ENCODE assay signal across 13 cellular contexts in genomic region chr1:206716519-206717236, GRCh38. TPM values are rescaled to one million over a fixed set of nuclear protein-coding genes. Genes with fewer than 3 reads are reported as not detected.
A peak's percentile ranks its signal among the peaks of the same experiment; 100 is the strongest.
DNase-seq lines count a peak whose midpoint lies in the region; ATAC-seq and TF ChIP-seq lines count a peak whose summit lies in the region.
"Had no signal": no experiment of that assay in that cellular context is flagged by ENCODE, and none has a peak within 500 bp of the region (broad histone marks: within the 10 kb centered on the region; RNA-seq: fewer than 3 reads in every experiment).

No MANE protein-coding gene starts in this region.

- peaks cover 74% of the 10 kb centered on the region for H3K4me1 Mint-ChIP-seq in activated T-helper 17 cell treated with anti-CD3 and anti-CD28 coated beads, Interleukin-2, amount 50 U/mL, for 72 hours
- peaks cover 79 to 84% of the 10 kb centered on the region in 2 donors for H3K4me1 Mint-ChIP-seq in natural killer cell treated with Interleukin-12 subunit alpha and Interleukin-12 subunit beta and Interleukin-15 and Interleukin-18, amount 100 ng/mL, for 72 hours (ENCODE audit: low read depth in 2 of 2)
- H3K4me1 Mint-ChIP-seq in H9: peaks cover 6 to 9% of the 10 kb centered on the region in 2 experiments

- H2BK20ac ChIP-seq in H9 (ENCODE audit: low read depth, low read length, poor library complexity, severe bottlenecking): no peak overlapping the region

- H2BK120ac ChIP-seq in H9 (ENCODE audit: low read depth, low read length, poor library complexity, severe bottlenecking): no peak overlapping the region

- no peaks in the 10 kb centered on the region for H3K9me3 Mint-ChIP-seq in activated T-helper 17 cell treated with anti-CD3 and anti-CD28 coated beads, Interleukin-2, amount 50 U/mL, for 72 hours
- no peaks in the 10 kb centered on the region for H3K9me3 Mint-ChIP-seq in natural killer cell treated with Interleukin-12 subunit alpha and Interleukin-12 subunit beta and Interleukin-15 and Interleukin-18, amount 100 ng/mL, for 72 hours
- H3K9me3 Mint-ChIP-seq in H9: no peaks in the 10 kb centered on the region

- no peak overlapping the region for H4K91ac ChIP-seq in H9 (ENCODE audit: insufficient read length, low read depth, low read length)

- H3K4me1 ChIP-seq in DND-41 (ENCODE audit: insufficient read depth, low read length) (peaks cover 23% of the 10 kb centered on the region), H9 (ENCODE audit: insufficient read depth, low read length) (no peaks in the 10 kb centered on the region; the same call in 1 of the 2 replicates)

- H4K20me1 ChIP-seq in DND-41 (ENCODE audit: insufficient read depth, low read length): peaks cover 15% of the 10 kb centered on the region
- no peaks in the 10 kb centered on the region for H4K20me1 ChIP-seq in H9 (ENCODE audit: control insufficient read depth, insufficient read depth, insufficient read length)

- H3K27me3 ChIP-seq in DND-41 (ENCODE audit: insufficient read depth, low read length, poor library complexity) (no peaks in the 10 kb centered on the region), H9 (ENCODE audit: insufficient read depth, low read length) (no peaks in the 10 kb centered on the region)

- no peak overlapping the region for H2AK5ac ChIP-seq in H9 (ENCODE audit: insufficient read length, low read length)

- H2AFZ ChIP-seq in DND-41 (ENCODE audit: low read depth, low read length) (no peak overlapping the region), H9 (ENCODE audit: low read length) (no peak overlapping the region)
- H2AFZ ChIP-seq: PC-9 had no signal

- no peak overlapping the region for H3K9ac ChIP-seq in DND-41 (ENCODE audit: low read depth, low read length)
- no peak overlapping the region for H3K9ac ChIP-seq in H9 (ENCODE audit: extremely low read depth, insufficient read length, low read length)

- peak; percentile 16; the same call in 1 of the 3 replicates for ATAC-seq in DND-41 (ENCODE audit: insufficient read depth, low read depth)
- ATAC-seq in HG02678 (IDR thresholded peaks at IDR 0.05; ENCODE audit: unreplicated experiment): peak; percentile 25
- ATAC-seq in activated T-helper 17 cell treated with anti-CD3 and anti-CD28 coated beads, Interleukin-2, amount 50 U/mL, for 72 hours (replicated peaks): peak; percentile 30
- ATAC-seq in natural killer cell treated with Interleukin-12 subunit alpha and Interleukin-12 subunit beta and Interleukin-15 and Interleukin-18, amount 100 ng/mL, for 72 hours: no peak
- ATAC-seq in GM21360 (IDR thresholded peaks at IDR 0.05; ENCODE audit: unreplicated experiment): no peak

- H3K27me3 Mint-ChIP-seq in activated T-helper 17 cell treated with anti-CD3 and anti-CD28 coated beads, Interleukin-2, amount 50 U/mL, for 72 hours: no peaks in the 10 kb centered on the region
- H3K27me3 Mint-ChIP-seq in natural killer cell treated with Interleukin-12 subunit alpha and Interleukin-12 subunit beta and Interleukin-15 and Interleukin-18, amount 100 ng/mL, for 72 hours: no peaks in the 10 kb centered on the region
- no peaks in the 10 kb centered on the region for H3K27me3 Mint-ChIP-seq in H9 (ENCODE audit: low read depth)

- H2BK5ac ChIP-seq in H9 (ENCODE audit: insufficient read length, low read length): no peak overlapping the region

- H3K4me2 ChIP-seq in DND-41 (ENCODE audit: insufficient read depth, low read length) (no peak overlapping the region), H9 (ENCODE audit: insufficient read depth, insufficient read length, low read length) (no peak overlapping the region)

- H3K56ac ChIP-seq in H9 (ENCODE audit: insufficient read length, low read depth, low read length): no peak overlapping the region

- no peak overlapping the region for H3K4me3 ChIP-seq in DND-41 (ENCODE audit: low read depth in 1 of 2, low read length in 2 of 2)
- H3K4me3 ChIP-seq: PC-9, thoracic aorta had no signal

- no peak overlapping the region for H2BK15ac ChIP-seq in H9 (ENCODE audit: low read depth, low read length)

- no peak overlapping the region for H2BK12ac ChIP-seq in H9 (ENCODE audit: insufficient read length, low read depth, low read length)

- H3K18ac ChIP-seq in H9 (ENCODE audit: insufficient read length, low read depth, low read length): no peak overlapping the region

- no peak overlapping the region for H3K23ac ChIP-seq in H9 (ENCODE audit: insufficient read length, low read depth, low read length)

- no peaks in the 10 kb centered on the region for H3K36me3 ChIP-seq in DND-41 (ENCODE audit: insufficient read depth, low read length)
- H3K36me3 ChIP-seq: thoracic aorta had no signal

- H3K27ac Mint-ChIP-seq in activated T-helper 17 cell treated with anti-CD3 and anti-CD28 coated beads, Interleukin-2, amount 50 U/mL, for 72 hours: peak overlapping the region; percentile 84
- peak overlapping the region; percentile 88 to 91 for H3K27ac Mint-ChIP-seq in natural killer cell treated with Interleukin-12 subunit alpha and Interleukin-12 subunit beta and Interleukin-15 and Interleukin-18, amount 100 ng/mL, for 72 hours
- H3K27ac Mint-ChIP-seq in H9: no peak overlapping the region; a peak in 1 of 7 replicates

- H3K79me2 ChIP-seq in DND-41 (ENCODE audit: insufficient read depth, low read length) (peaks cover 41% of the 10 kb centered on the region), H9 (ENCODE audit: insufficient read depth, low read length) (no peaks in the 10 kb centered on the region; the same call in 1 of the 2 replicates)

- no peak overlapping the region for H3K4ac ChIP-seq in H9 (ENCODE audit: low read depth, low read length)

- no peak for TF ChIP-seq CTCF in DND-41 (IDR thresholded peaks at IDR 0.05; ENCODE audit: borderline replicate concordance, extremely low read depth, low read length, poor library complexity, severe bottlenecking)
- TF ChIP-seq CTCF in H9 (conservative IDR thresholded peaks at IDR 0.05): no peak

- no peaks in the 10 kb centered on the region for H3K9me3 ChIP-seq in DND-41 (ENCODE audit: insufficient read depth, low read length, severe bottlenecking)
- H3K9me3 ChIP-seq in H9 (ENCODE audit: control insufficient read depth, low read depth, low read length): no peaks in the 10 kb centered on the region
- H3K9me3 ChIP-seq: thoracic aorta had no signal

- no peak overlapping the region for H3T11ph ChIP-seq in H9 (ENCODE audit: low read length)

- no CpG with 5 or more reads among the region's 10 CpGs for WGBS in H9 (ENCODE audit: extremely low coverage, insufficient read length, low lambda C conversion rate)

- peak overlapping the region; percentile 69 for H3K4me3 Mint-ChIP-seq in activated T-helper 17 cell treated with anti-CD3 and anti-CD28 coated beads, Interleukin-2, amount 50 U/mL, for 72 hours
- H3K4me3 Mint-ChIP-seq in natural killer cell treated with Interleukin-12 subunit alpha and Interleukin-12 subunit beta and Interleukin-15 and Interleukin-18, amount 100 ng/mL, for 72 hours: peak overlapping the region; percentile 88
- no peak overlapping the region for H3K4me3 Mint-ChIP-seq in H9

- no peak overlapping the region for H4K5ac ChIP-seq in H9 (ENCODE audit: insufficient read length, low read depth, low read length)

- no peak for DNase-seq in DND-41
- no peak for DNase-seq in natural killer cell treated with Interleukin-12 subunit alpha and Interleukin-12 subunit beta and Interleukin-15 and Interleukin-18, amount 100 ng/mL, for 72 hours (ENCODE audit: low spot score)
- no peak for DNase-seq in NCI-H1694 (lab: John Stamatoyannopoulos, UW)
- DNase-seq in H9: no peak
- no peak for DNase-seq in DMS53 (lab: John Stamatoyannopoulos, UW)
- DNase-seq: GOT3; kidney glomerular epithelial cell; PC-9; stimulated activated CD4-positive, alpha-beta T cell treated with anti-CD3 and anti-CD28 coated beads, Interleukin-12 subunit alpha, Interleukin-12 subunit beta, amount 100 ng/mL, for 4 hours had no signal

- H3K79me1 ChIP-seq in H9 (ENCODE audit: insufficient read depth, low read depth, low read length, poor library complexity, severe bottlenecking): peaks cover 9% of the 10 kb centered on the region

- no peaks in the 10 kb centered on the region for H3K23me2 ChIP-seq in H9 (ENCODE audit: insufficient read length, low read depth, low read length, poor library complexity, severe bottlenecking)

- no peak overlapping the region for H4K8ac ChIP-seq in H9 (replicated peaks; ENCODE audit: insufficient read length, low read depth, low read length)

- peaks cover 18% of the 10 kb centered on the region for H3K36me3 Mint-ChIP-seq in activated T-helper 17 cell treated with anti-CD3 and anti-CD28 coated beads, Interleukin-2, amount 50 U/mL, for 72 hours (ENCODE audit: low read depth)
- no peaks in the 10 kb centered on the region for H3K36me3 Mint-ChIP-seq in natural killer cell treated with Interleukin-12 subunit alpha and Interleukin-12 subunit beta and Interleukin-15 and Interleukin-18, amount 100 ng/mL, for 72 hours
- no peaks in the 10 kb centered on the region; a peak in 1 of 7 replicates for H3K36me3 Mint-ChIP-seq in H9 (ENCODE audit: insufficient read depth in 1 of 3, low read depth in 3 of 3)

- no peak overlapping the region for H3K14ac ChIP-seq in H9 (ENCODE audit: insufficient read depth, low read length)

- H3K27ac ChIP-seq in DND-41 (ENCODE audit: low read length): no peak overlapping the region
- H3K27ac ChIP-seq in H9 (ENCODE audit: insufficient read length, low read depth, low read length): no peak overlapping the region
- H3K27ac ChIP-seq: thoracic aorta had no signal

RNA-seq across cellular contexts. Expression of gene MAPKAPK2, which starts 32.0 kb away (rescaled TPM):
- 10 to 100 TPM; 64.6 to 85.3 TPM for total RNA-seq in activated T-helper 17 cell treated with anti-CD3 and anti-CD28 coated beads, Interleukin-2, amount 50 U/mL, for 72 hours
- 100 to 1,000 TPM; 104 to 115 TPM for total RNA-seq in natural killer cell treated with Interleukin-12 subunit alpha and Interleukin-12 subunit beta and Interleukin-15 and Interleukin-18, amount 100 ng/mL, for 72 hours
- 48.0 and 50.1 TPM in 2 replicates for total RNA-seq in H9 (2021)

RNA-seq across cellular contexts. Expression of gene IL19, which starts 53.9 kb away (rescaled TPM):
- not detected for total RNA-seq in activated T-helper 17 cell treated with anti-CD3 and anti-CD28 coated beads, Interleukin-2, amount 50 U/mL, for 72 hours
- total RNA-seq in natural killer cell treated with Interleukin-12 subunit alpha and Interleukin-12 subunit beta and Interleukin-15 and Interleukin-18, amount 100 ng/mL, for 72 hours: not detected
- total RNA-seq in H9 (2021): not detected in 2 replicates
- total RNA-seq: PC-9, thoracic aorta had no signal

RNA-seq across cellular contexts. Expression of gene IL10, which starts 55.6 kb away (rescaled TPM):
- 1 to 10 TPM; 1.8 to 3.2 TPM for total RNA-seq in activated T-helper 17 cell treated with anti-CD3 and anti-CD28 coated beads, Interleukin-2, amount 50 U/mL, for 72 hours
- under 1 TPM in 1 of 2 donors, not detected in 1; 0.95 TPM for total RNA-seq in natural killer cell treated with Interleukin-12 subunit alpha and Interleukin-12 subunit beta and Interleukin-15 and Interleukin-18, amount 100 ng/mL, for 72 hours
- not detected in 2 replicates for total RNA-seq in H9 (2021)
- total RNA-seq: PC-9 had no signal

Comparison
In these comparisons a context has a peak if more than half of its experiments do, and no peak if none do; other contexts are left out.
1. ATAC-seq: peak in DND-41 (single experiment), HG02678 (single experiment) and activated T-helper 17 cell treated with anti-CD3 and anti-CD28 coated beads, Interleukin-2, amount 50 U/mL, for 72 hours (single experiment); none in natural killer cell treated with Interleukin-12 subunit alpha and Interleukin-12 subunit beta and Interleukin-15 and Interleukin-18, amount 100 ng/mL, for 72 hours (0 of 2) and GM21360 (single experiment).
2. H3K27ac Mint-ChIP-seq: peak in activated T-helper 17 cell treated with anti-CD3 and anti-CD28 coated beads, Interleukin-2, amount 50 U/mL, for 72 hours (single experiment) and natural killer cell treated with Interleukin-12 subunit alpha and Interleukin-12 subunit beta and Interleukin-15 and Interleukin-18, amount 100 ng/mL, for 72 hours (2 of 2); none in H9 (0 of 3).
3. H3K4me3 Mint-ChIP-seq: peak in activated T-helper 17 cell treated with anti-CD3 and anti-CD28 coated beads, Interleukin-2, amount 50 U/mL, for 72 hours (single experiment) and natural killer cell treated with Interleukin-12 subunit alpha and Interleukin-12 subunit beta and Interleukin-15 and Interleukin-18, amount 100 ng/mL, for 72 hours (single experiment); none in H9 (0 of 2).